1 cellular context compared by ENCODE assay signal in genomic region chr19:10695401-10696398, GRCh38.
TF ChIP-seq lines count a peak whose summit lies in the region.

No MANE protein-coding gene starts in this region.

TF ChIP-seq in HepG2, 621 proteins besides CTCF, POLR2A, EP300 and RAD21 (continued from another document and continues in another):
- TF ChIP-seq ZNF318 (CRISPR knock-in tag; IDR thresholded peaks at IDR 0.05) (peak; percentile 46; the same call in 1 of the 2 replicates), ELF4 (CRISPR knock-in tag; IDR thresholded peaks at IDR 0.05; ENCODE audit: borderline replicate concordance) (no peak), PHF5A (CRISPR knock-in tag; IDR thresholded peaks at IDR 0.05; ENCODE audit: low read depth, unreplicated experiment) (no peak), ZSCAN20 (CRISPR knock-in tag; IDR thresholded peaks at IDR 0.05; ENCODE audit: borderline replicate concordance) (peak; percentile 73; the same call in 1 of the 2 replicates), ZNF224 (CRISPR knock-in tag; IDR thresholded peaks at IDR 0.05) (0 out of 2 replicates have a peak, but pooled peaks have one; percentile 52), ELF1 (CRISPR knock-in tag; IDR thresholded peaks at IDR 0.05) (peak; percentile 46), ZNF574 (CRISPR knock-in tag; IDR thresholded peaks at IDR 0.05) (peak; percentile 80), THAP8 (CRISPR knock-in tag; IDR thresholded peaks at IDR 0.05; ENCODE audit: borderline replicate concordance) (peak; percentile 88), MZF1 (CRISPR knock-in tag; IDR thresholded peaks at IDR 0.05; ENCODE audit: borderline replicate concordance) (peak; percentile 91), ZNF616 (CRISPR knock-in tag; IDR thresholded peaks at IDR 0.05; ENCODE audit: low read depth) (peak; percentile 77; the same call in 1 of the 2 replicates), ZNF18 (CRISPR knock-in tag; IDR thresholded peaks at IDR 0.05; ENCODE audit: insufficient replicate concordance) (peak; percentile 78), MED1 (CRISPR knock-in tag; IDR thresholded peaks at IDR 0.05) (peak; percentile 72; the same call in 1 of the 2 replicates), ZNF280B (CRISPR knock-in tag; IDR thresholded peaks at IDR 0.05; ENCODE audit: borderline replicate concordance) (peak; percentile 91), ZNF468 (CRISPR knock-in tag; IDR thresholded peaks at IDR 0.05) (no peak), ZNF772 (CRISPR knock-in tag; IDR thresholded peaks at IDR 0.05) (peak; percentile 86; the same call in 1 of the 2 replicates), ZNF24 (IDR thresholded peaks at IDR 0.05) (no peak), CHCHD3 (CRISPR knock-in tag; IDR thresholded peaks at IDR 0.05) (no peak), ZNF33B (CRISPR knock-in tag; IDR thresholded peaks at IDR 0.05) (0 out of 2 replicates have a peak, but pooled peaks have one; percentile 37), CCDC6 (CRISPR knock-in tag; IDR thresholded peaks at IDR 0.05) (peak; percentile 74; the same call in 1 of the 2 replicates), KLF13 (CRISPR knock-in tag; IDR thresholded peaks at IDR 0.05) (no peak), DR1 (CRISPR knock-in tag; IDR thresholded peaks at IDR 0.05) (no peak), AKAP8 (CRISPR knock-in tag; IDR thresholded peaks at IDR 0.05) (0 out of 2 replicates have a peak, but pooled peaks have one; percentile 58), ZNF256 (CRISPR knock-in tag; conservative IDR thresholded peaks at IDR 0.05) (peak; percentile 83; the same call in 1 of the 2 replicates), SNAPC2 (CRISPR knock-in tag; IDR thresholded peaks at IDR 0.05) (0 out of 2 replicates have a peak, but pooled peaks have one; percentile 33), SOX13 (IDR thresholded peaks at IDR 0.05) (no peak), SOX13 (CRISPR knock-in tag; conservative IDR thresholded peaks at IDR 0.05 in 1 of 2, IDR thresholded peaks at IDR 0.05 in 1 of 2) (peak in 1 of 2 experiments; percentile 63; a peak in 2 of 4 replicates), HDAC2 (CRISPR knock-in tag; IDR thresholded peaks at IDR 0.05) (peak; percentile 80; the same call in 1 of the 2 replicates), ZNF619 (CRISPR knock-in tag; IDR thresholded peaks at IDR 0.05) (no peak; the same call in 1 of the 2 replicates), ZNF414 (CRISPR knock-in tag; IDR thresholded peaks at IDR 0.05) (0 out of 2 replicates have a peak, but pooled peaks have one; percentile 33)
- TF ChIP-seq, protein P1, sequence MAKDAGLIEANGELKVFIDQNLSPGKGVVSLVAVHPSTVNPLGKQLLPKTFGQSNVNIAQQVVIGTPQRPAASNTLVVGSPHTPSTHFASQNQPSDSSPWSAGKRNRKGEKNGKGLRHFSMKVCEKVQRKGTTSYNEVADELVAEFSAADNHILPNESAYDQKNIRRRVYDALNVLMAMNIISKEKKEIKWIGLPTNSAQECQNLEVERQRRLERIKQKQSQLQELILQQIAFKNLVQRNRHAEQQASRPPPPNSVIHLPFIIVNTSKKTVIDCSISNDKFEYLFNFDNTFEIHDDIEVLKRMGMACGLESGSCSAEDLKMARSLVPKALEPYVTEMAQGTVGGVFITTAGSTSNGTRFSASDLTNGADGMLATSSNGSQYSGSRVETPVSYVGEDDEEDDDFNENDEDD (CRISPR knock-in tag; IDR thresholded peaks at IDR 0.05; ENCODE audit: borderline replicate concordance): peak; percentile 63
- TF ChIP-seq, protein P2, sequence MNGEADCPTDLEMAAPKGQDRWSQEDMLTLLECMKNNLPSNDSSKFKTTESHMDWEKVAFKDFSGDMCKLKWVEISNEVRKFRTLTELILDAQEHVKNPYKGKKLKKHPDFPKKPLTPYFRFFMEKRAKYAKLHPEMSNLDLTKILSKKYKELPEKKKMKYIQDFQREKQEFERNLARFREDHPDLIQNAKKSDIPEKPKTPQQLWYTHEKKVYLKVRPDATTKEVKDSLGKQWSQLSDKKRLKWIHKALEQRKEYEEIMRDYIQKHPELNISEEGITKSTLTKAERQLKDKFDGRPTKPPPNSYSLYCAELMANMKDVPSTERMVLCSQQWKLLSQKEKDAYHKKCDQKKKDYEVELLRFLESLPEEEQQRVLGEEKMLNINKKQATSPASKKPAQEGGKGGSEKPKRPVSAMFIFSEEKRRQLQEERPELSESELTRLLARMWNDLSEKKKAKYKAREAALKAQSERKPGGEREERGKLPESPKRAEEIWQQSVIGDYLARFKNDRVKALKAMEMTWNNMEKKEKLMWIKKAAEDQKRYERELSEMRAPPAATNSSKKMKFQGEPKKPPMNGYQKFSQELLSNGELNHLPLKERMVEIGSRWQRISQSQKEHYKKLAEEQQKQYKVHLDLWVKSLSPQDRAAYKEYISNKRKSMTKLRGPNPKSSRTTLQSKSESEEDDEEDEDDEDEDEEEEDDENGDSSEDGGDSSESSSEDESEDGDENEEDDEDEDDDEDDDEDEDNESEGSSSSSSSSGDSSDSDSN (CRISPR knock-in tag; IDR thresholded peaks at IDR 0.05): no peak
- TF ChIP-seq, protein P3, sequence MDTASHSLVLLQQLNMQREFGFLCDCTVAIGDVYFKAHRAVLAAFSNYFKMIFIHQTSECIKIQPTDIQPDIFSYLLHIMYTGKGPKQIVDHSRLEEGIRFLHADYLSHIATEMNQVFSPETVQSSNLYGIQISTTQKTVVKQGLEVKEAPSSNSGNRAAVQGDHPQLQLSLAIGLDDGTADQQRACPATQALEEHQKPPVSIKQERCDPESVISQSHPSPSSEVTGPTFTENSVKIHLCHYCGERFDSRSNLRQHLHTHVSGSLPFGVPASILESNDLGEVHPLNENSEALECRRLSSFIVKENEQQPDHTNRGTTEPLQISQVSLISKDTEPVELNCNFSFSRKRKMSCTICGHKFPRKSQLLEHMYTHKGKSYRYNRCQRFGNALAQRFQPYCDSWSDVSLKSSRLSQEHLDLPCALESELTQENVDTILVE (CRISPR knock-in tag; IDR thresholded peaks at IDR 0.05): peak; percentile 75; the same call in 1 of the 2 replicates
- TF ChIP-seq, protein P4, sequence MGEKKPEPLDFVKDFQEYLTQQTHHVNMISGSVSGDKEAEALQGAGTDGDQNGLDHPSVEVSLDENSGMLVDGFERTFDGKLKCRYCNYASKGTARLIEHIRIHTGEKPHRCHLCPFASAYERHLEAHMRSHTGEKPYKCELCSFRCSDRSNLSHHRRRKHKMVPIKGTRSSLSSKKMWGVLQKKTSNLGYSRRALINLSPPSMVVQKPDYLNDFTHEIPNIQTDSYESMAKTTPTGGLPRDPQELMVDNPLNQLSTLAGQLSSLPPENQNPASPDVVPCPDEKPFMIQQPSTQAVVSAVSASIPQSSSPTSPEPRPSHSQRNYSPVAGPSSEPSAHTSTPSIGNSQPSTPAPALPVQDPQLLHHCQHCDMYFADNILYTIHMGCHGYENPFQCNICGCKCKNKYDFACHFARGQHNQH (CRISPR knock-in tag; IDR thresholded peaks at IDR 0.05): peak; percentile 87; the same call in 1 of the 2 replicates
